8 cellular contexts compared by ENCODE assay signal in genomic region chr4:109702950-109703663, GRCh38.
DNase-seq lines count a peak whose midpoint lies in the region; ATAC-seq lines count a peak whose summit lies in the region.

CASP6 (minus strand) TSS chr4:109703445; CDS start chr4:109703395, 50 bp downstream.

- H3K4me3 Mint-ChIP-seq in central memory CD8-positive, alpha-beta T cell, result peak within 1 kb of the TSS; percentile 90

- H3K4me1 Mint-ChIP-seq in central memory CD8-positive, alpha-beta T cell, result peaks cover 44% of the 10 kb centered on the region

- no peaks in the 10 kb centered on the region for H3K9me3 Mint-ChIP-seq in central memory CD8-positive, alpha-beta T cell

- ATAC-seq in GM18868 (IDR thresholded peaks at IDR 0.05; ENCODE audit: unreplicated experiment) (peak; percentile 76), HG03103 (IDR thresholded peaks at IDR 0.05; ENCODE audit: low read depth, unreplicated experiment) (peak; percentile 64)
- ATAC-seq in activated CD4-positive, CD25-positive, alpha-beta regulatory T cell treated with anti-CD3 and anti-CD28 coated beads, Interleukin-2, amount 50 U/mL, for 24 hours, result peak; percentile 79 to 82
- ATAC-seq in central memory CD8-positive, alpha-beta T cell (replicated peaks; ENCODE audit: extremely low read depth, poor library complexity, severe bottlenecking), result peak; percentile 95

- DNase-seq in AG08396 (ENCODE audit: low spot score) (peak; percentile 86), NCI-H2227 (lab: John Stamatoyannopoulos, UW; ENCODE audit: unreplicated experiment) (peak; percentile 76), iris pigment epithelial cell (ENCODE audit: low read depth) (peak; percentile 77)
- peak; percentile 62 to 63 for DNase-seq in central memory CD8-positive, alpha-beta T cell (ENCODE audit: low spot score in 2 of 2)
- peak; percentile 57 for DNase-seq in stimulated activated CD4-positive, alpha-beta T cell treated with anti-CD3 and anti-CD28 coated beads, Interleukin-12 subunit alpha, Interleukin-12 subunit beta, amount 100 ng/mL, for 4 hours

- no peaks in the 10 kb centered on the region for H3K27me3 Mint-ChIP-seq in central memory CD8-positive, alpha-beta T cell

- H3K27ac Mint-ChIP-seq in central memory CD8-positive, alpha-beta T cell (ENCODE audit: low read depth), result peak within 1 kb of the TSS; percentile 94

- peaks cover 12% of the 10 kb centered on the region for H3K36me3 Mint-ChIP-seq in central memory CD8-positive, alpha-beta T cell (ENCODE audit: insufficient read depth)

Comparison
In these comparisons a context has a peak if more than half of its experiments do, and no peak if none do; other contexts are left out.
1. Peak in every context shown above with its lines: DNase-seq and ATAC-seq.